ENCODE assay signal across 8 cellular contexts in the genomic region with DNA sequence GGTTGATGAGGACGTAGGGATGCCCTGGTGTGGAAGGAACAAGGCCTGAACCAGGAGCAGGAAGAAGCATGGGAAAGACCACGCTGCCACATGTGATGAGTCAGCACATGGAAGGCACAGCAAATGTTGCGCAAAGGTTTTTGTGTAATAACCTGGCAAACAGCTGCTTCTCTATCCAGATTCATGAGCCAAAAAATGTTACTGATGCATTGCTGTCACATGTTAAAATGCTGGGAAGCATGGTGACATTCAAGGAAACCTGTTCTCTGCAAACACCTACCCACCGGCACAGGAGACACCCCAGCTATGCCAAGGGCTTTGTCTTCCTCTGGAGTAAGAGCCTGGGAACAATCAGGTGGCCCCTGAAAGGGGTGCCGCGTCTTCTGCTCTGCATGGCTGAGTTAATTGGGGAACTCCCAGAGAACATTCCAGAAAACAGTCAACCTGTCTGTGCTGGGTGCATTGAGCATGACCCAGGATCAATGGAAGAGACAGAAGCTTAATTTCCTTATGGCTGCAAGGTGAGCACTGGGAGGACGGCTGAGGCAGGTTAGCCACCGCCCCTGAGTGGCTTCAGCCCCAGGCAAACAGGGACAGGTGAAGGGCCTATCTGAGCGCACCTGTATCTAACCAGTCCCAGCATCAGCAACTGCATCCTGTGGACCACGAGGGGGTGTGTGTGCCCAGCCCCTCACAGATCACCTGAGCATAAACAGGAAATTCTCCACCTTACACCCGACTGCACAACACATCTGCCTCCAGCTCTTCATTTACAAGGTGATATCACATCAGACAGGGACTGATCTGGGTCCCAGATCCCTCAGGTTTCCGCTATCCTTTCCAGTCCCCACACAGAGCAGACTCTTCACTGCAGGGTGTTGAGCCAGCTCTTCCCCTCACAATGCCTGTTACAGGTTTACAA.
DNase-seq lines count a peak whose midpoint lies in the region; ATAC-seq and TF ChIP-seq lines count a peak whose summit lies in the region.

No MANE protein-coding gene starts in this region.

- no peak for TF ChIP-seq CTCF in CD4-positive, alpha-beta T cell (IDR thresholded peaks at IDR 0.05)
- TF ChIP-seq CTCF in lower lobe of right lung (IDR thresholded peaks at IDR 0.05) = no peak

- H3K36me3 Mint-ChIP-seq in CD4-positive, alpha-beta T cell (ENCODE audit: low read depth) = no peaks in the 10 kb centered on the region
- H3K36me3 Mint-ChIP-seq in activated naive CD8-positive, alpha-beta T cell treated with anti-CD3 and anti-CD28 coated beads, Interleukin-2, amount 10 ng/mL, durations not matched to agents 7 days and 5 days = no peaks in the 10 kb centered on the region

- POLR2A ChIA-PET in CD4-positive, alpha-beta T cell (lab: Charles Lee) = interaction anchor here (0.6 to 2.8 kb wide), 24 partner anchors 11 to 385 kb away, joined by 3 to 24 read pairs (median 5); no protein-coding TSS in a partner anchor
- POLR2A ChIA-PET in activated naive CD8-positive, alpha-beta T cell treated with anti-CD3 and anti-CD28 coated beads, Interleukin-2, amount 10 ng/mL, durations not matched to agents 7 days and 5 days (lab: Charles Lee) = interaction anchor here (1.1 kb wide), 1 partner anchor 131 kb away, joined by 3 read pairs; no protein-coding TSS in a partner anchor

- ATAC-seq in CD4-positive, alpha-beta T cell (ENCODE audit: poor library complexity) = peak; percentile 87
- ATAC-seq in activated naive CD8-positive, alpha-beta T cell treated with anti-CD3 and anti-CD28 coated beads, Interleukin-2, amount 10 ng/mL, durations not matched to agents 7 days and 5 days (ENCODE audit: low read depth) = peak; percentile 16
- ATAC-seq in lower lobe of right lung (peak; percentile 42 to 56), GM18511 (IDR thresholded peaks at IDR 0.05; ENCODE audit: unreplicated experiment) (no peak)

- intact Hi-C loops in CD4-positive, alpha-beta T cell (cut with DNase I, micrococcal nuclease) = loop anchor here (1.0 to 5.0 kb wide), 5 partner anchors 34 to 189 kb away; no protein-coding TSS in a partner anchor
- intact Hi-C loops in lower lobe of right lung (cut with DNase I) = no loop called here

- H3K4me3 Mint-ChIP-seq in CD4-positive, alpha-beta T cell = peak overlapping the region; percentile 62
- no peak overlapping the region for H3K4me3 Mint-ChIP-seq in activated naive CD8-positive, alpha-beta T cell treated with anti-CD3 and anti-CD28 coated beads, Interleukin-2, amount 10 ng/mL, durations not matched to agents 7 days and 5 days

- H3K27ac Mint-ChIP-seq in CD4-positive, alpha-beta T cell = peak overlapping the region; percentile 91
- no peak overlapping the region for H3K27ac Mint-ChIP-seq in activated naive CD8-positive, alpha-beta T cell treated with anti-CD3 and anti-CD28 coated beads, Interleukin-2, amount 10 ng/mL, durations not matched to agents 7 days and 5 days

- H3K27me3 ChIP-seq in CD4-positive, alpha-beta T cell (ENCODE audit: control insufficient read depth, insufficient read depth, low read length) = no peaks in the 10 kb centered on the region
- no peaks in the 10 kb centered on the region for H3K27me3 ChIP-seq in lower lobe of right lung (ENCODE audit: low read depth)

- H3K4me1 ChIP-seq in lower lobe of right lung = peaks cover 10% of the 10 kb centered on the region

- H3K27me3 Mint-ChIP-seq in CD4-positive, alpha-beta T cell = no peaks in the 10 kb centered on the region
- peaks cover 7% of the 10 kb centered on the region for H3K27me3 Mint-ChIP-seq in activated naive CD8-positive, alpha-beta T cell treated with anti-CD3 and anti-CD28 coated beads, Interleukin-2, amount 10 ng/mL, durations not matched to agents 7 days and 5 days

- CTCF ChIA-PET in CD4-positive, alpha-beta T cell (lab: Charles Lee) = interaction anchor here (0.7 to 3.2 kb wide), 21 partner anchors 8 to 205 kb away, joined by 3 to 36 read pairs (median 6); no protein-coding TSS in a partner anchor

- peaks cover 48% of the 10 kb centered on the region for H3K4me1 Mint-ChIP-seq in CD4-positive, alpha-beta T cell (ENCODE audit: low read depth)
- H3K4me1 Mint-ChIP-seq in activated naive CD8-positive, alpha-beta T cell treated with anti-CD3 and anti-CD28 coated beads, Interleukin-2, amount 10 ng/mL, durations not matched to agents 7 days and 5 days = peaks cover 8% of the 10 kb centered on the region

- H3K27ac ChIP-seq in CD4-positive, alpha-beta T cell (ENCODE audit: low read depth, low read length) = no peak overlapping the region
- no peak overlapping the region for H3K27ac ChIP-seq in lower lobe of right lung

- no peaks in the 10 kb centered on the region for H3K9me3 Mint-ChIP-seq in CD4-positive, alpha-beta T cell
- no peaks in the 10 kb centered on the region for H3K9me3 Mint-ChIP-seq in activated naive CD8-positive, alpha-beta T cell treated with anti-CD3 and anti-CD28 coated beads, Interleukin-2, amount 10 ng/mL, durations not matched to agents 7 days and 5 days

- H3K9me3 ChIP-seq in CD4-positive, alpha-beta T cell (ENCODE audit: control insufficient read depth, low read length) = no peaks in the 10 kb centered on the region
- H3K9me3 ChIP-seq in lower lobe of right lung = no peaks in the 10 kb centered on the region

- no peak overlapping the region for H3K4me3 ChIP-seq in lower lobe of right lung

- no peaks in the 10 kb centered on the region for H3K36me3 ChIP-seq in lower lobe of right lung

- DNase-seq in CD4-positive, alpha-beta T cell = peak in 7 of 10 experiments; percentile 11 to 42 (median 23)
- DNase-seq in HT1080 (ENCODE audit: low read depth) (peak; percentile 24), lower lobe of right lung (no peak), pons (ENCODE audit: low spot score) (no peak), NCI-H2107 treated with DMSO at 0.1 percent for 48 hours (lab: John Stamatoyannopoulos, UW; ENCODE audit: unreplicated experiment) (no peak)
- no peak for DNase-seq in activated naive CD8-positive, alpha-beta T cell treated with anti-CD3 and anti-CD28 coated beads, Interleukin-2, amount 10 ng/mL, durations not matched to agents 7 days and 5 days
- DNase-seq in stimulated activated CD4-positive, alpha-beta T cell treated with anti-CD3 and anti-CD28 coated beads, Interleukin-4, amount 100 ng/mL, for 24 hours = no peak

Comparison
In these comparisons a context has a peak if more than half of its experiments do, and no peak if none do; other contexts are left out.
1. DNase-seq: peak in CD4-positive, alpha-beta T cell (7 of 10) and HT1080 (single experiment); none in activated naive CD8-positive, alpha-beta T cell treated with anti-CD3 and anti-CD28 coated beads, Interleukin-2, amount 10 ng/mL, durations not matched to agents 7 days and 5 days (single experiment), lower lobe of right lung (single experiment), pons (single experiment), stimulated activated CD4-positive, alpha-beta T cell treated with anti-CD3 and anti-CD28 coated beads, Interleukin-4, amount 100 ng/mL, for 24 hours (single experiment) and NCI-H2107 treated with DMSO at 0.1 percent for 48 hours (single experiment).